Comparison of ENCODE assay signal across 14 cellular contexts in the genomic region with DNA sequence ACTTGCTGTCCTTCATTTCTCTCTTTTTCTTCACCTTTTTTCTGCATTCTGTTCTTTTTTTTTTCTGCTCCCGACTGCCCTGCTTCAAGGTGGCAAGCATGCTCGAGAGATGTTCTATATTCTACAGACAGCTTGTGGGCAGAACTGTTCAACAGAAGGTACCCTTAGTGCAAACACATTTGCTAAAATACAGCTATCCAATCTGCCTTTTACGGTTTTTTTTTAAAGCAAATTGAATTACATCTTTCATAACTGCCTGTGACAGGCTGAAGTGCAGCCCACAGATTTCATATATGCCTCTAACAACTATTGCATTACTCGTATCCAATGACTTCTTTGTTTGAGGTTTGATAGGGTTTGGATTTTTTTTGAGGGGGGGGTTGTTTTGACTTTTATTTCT.
"Had no signal": no experiment of that assay in that cellular context is flagged by ENCODE, and none has a peak within 500 bp of the region (broad histone marks: within the 10 kb centered on the region; RNA-seq: fewer than 3 reads in every experiment).

No MANE protein-coding gene starts in this region.

- H3K36me3 ChIP-seq: ovary, thoracic aorta had no signal

- H3K4me3 ChIP-seq: lung had no signal

- H3K9me3 ChIP-seq: ovary, thoracic aorta had no signal

- H3K27me3 ChIP-seq: ovary had no signal

- H3K27ac ChIP-seq: ovary had no signal

- DNase-seq: activated CD4-positive, alpha-beta T cell treated with anti-CD3 and anti-CD28 coated beads for 1 hour; activated CD4-positive, alpha-beta T cell treated with anti-CD3 and anti-CD28 coated beads, Interleukin-2, amount 50 U/mL, for 48 hours; activated CD8-positive, alpha-beta memory T cell treated with anti-CD3 and anti-CD28 coated beads, Interleukin-2, amount 10 ng/mL, durations not matched to agents 7 days and 5 days; activated gamma-delta T cell treated with Interleukin-2 at 50 U/mL for 16 hours; activated T-cell treated with anti-CD3 and anti-CD28 coated beads, Interleukin-2, amount 50 U/mL, for 24 hours; central memory CD4-positive, alpha-beta T cell; effector memory CD8-positive, alpha-beta T cell; stimulated activated CD4-positive, alpha-beta T cell treated with anti-CD3 and anti-CD28 coated beads, Interleukin-4, amount 100 ng/mL, for 24 hours; T-cell; T1000 had no signal

- ATAC-seq: activated CD8-positive, alpha-beta memory T cell treated with anti-CD3 and anti-CD28 coated beads, Interleukin-2, amount 10 ng/mL, durations not matched to agents 7 days and 5 days; effector memory CD8-positive, alpha-beta T cell; natural killer cell treated with Interleukin-12 subunit alpha and Interleukin-12 subunit beta and Interleukin-15 and Interleukin-18, amount 100 ng/mL, for 72 hours; T-cell had no signal
